ENCODE assay signal across 33 cellular contexts in genomic region chrY:20813459-20813858, GRCh38. TPM values are rescaled to one million over a fixed set of nuclear protein-coding genes. Genes with fewer than 3 reads are reported as not detected.
DNase-seq lines count a peak whose midpoint lies in the region; ATAC-seq lines count a peak whose summit lies in the region.
"Had no signal": no experiment of that assay in that cellular context is flagged by ENCODE, and none has a peak within 500 bp of the region (broad histone marks: within the 10 kb centered on the region; RNA-seq: fewer than 3 reads in every experiment).

No MANE protein-coding gene starts in this region.

- no peak overlapping the region for H3K4me3 Mint-ChIP-seq in activated CD4-positive, alpha-beta T cell treated with anti-CD3 and anti-CD28 coated beads, Interleukin-2, amount 10 ng/mL, durations not matched to agents 7 days and 5 days
- no peak overlapping the region for H3K4me3 Mint-ChIP-seq in activated CD8-positive, alpha-beta T cell treated with anti-CD3 and anti-CD28 coated beads, Interleukin-2, amount 10 ng/mL, durations not matched to agents 7 days and 5 days
- H3K4me3 Mint-ChIP-seq in stimulated activated effector memory CD8-positive, alpha-beta T cell treated with anti-CD3 and anti-CD28 coated beads, Interleukin-12 subunit alpha, Interleukin-12 subunit beta, amount 100 ng/mL, for 72 hours: no peak overlapping the region
- H3K4me3 Mint-ChIP-seq: H9, mesothelial cell of epicardium, naive B cell had no signal

- peaks cover 31% of the 10 kb centered on the region for H3K4me1 Mint-ChIP-seq in activated CD4-positive, alpha-beta T cell treated with anti-CD3 and anti-CD28 coated beads, Interleukin-2, amount 10 ng/mL, durations not matched to agents 7 days and 5 days
- H3K4me1 Mint-ChIP-seq in activated CD8-positive, alpha-beta T cell treated with anti-CD3 and anti-CD28 coated beads, Interleukin-2, amount 10 ng/mL, durations not matched to agents 7 days and 5 days (ENCODE audit: low read depth): peaks cover 37% of the 10 kb centered on the region
- H3K4me1 Mint-ChIP-seq in stimulated activated effector memory CD8-positive, alpha-beta T cell treated with anti-CD3 and anti-CD28 coated beads, Interleukin-12 subunit alpha, Interleukin-12 subunit beta, amount 100 ng/mL, for 72 hours: peaks cover 11% of the 10 kb centered on the region
- H3K4me1 Mint-ChIP-seq: H9, mesothelial cell of epicardium had no signal

- peak; percentile 80 for ATAC-seq in HG02610 (IDR thresholded peaks at IDR 0.05; ENCODE audit: unreplicated experiment)
- ATAC-seq in activated CD8-positive, alpha-beta T cell treated with anti-CD3 and anti-CD28 coated beads, Interleukin-2, amount 10 ng/mL, durations not matched to agents 7 days and 5 days: peak; percentile 76
- peak; percentile 80 for ATAC-seq in stimulated activated effector memory CD8-positive, alpha-beta T cell treated with anti-CD3 and anti-CD28 coated beads, Interleukin-12 subunit alpha, Interleukin-12 subunit beta, amount 100 ng/mL, for 72 hours
- ATAC-seq: A549, gastrocnemius medialis, GM12878, HepG2, Panc1, SK-N-SH treated with all-trans-retinoic acid at 6 μM for 48 hours had no signal

- H3K9me3 Mint-ChIP-seq in activated CD4-positive, alpha-beta T cell treated with anti-CD3 and anti-CD28 coated beads, Interleukin-2, amount 10 ng/mL, durations not matched to agents 7 days and 5 days: peaks cover 5% of the 10 kb centered on the region
- no peaks in the 10 kb centered on the region for H3K9me3 Mint-ChIP-seq in activated CD8-positive, alpha-beta T cell treated with anti-CD3 and anti-CD28 coated beads, Interleukin-2, amount 10 ng/mL, durations not matched to agents 7 days and 5 days (ENCODE audit: insufficient read depth)
- H3K9me3 Mint-ChIP-seq in stimulated activated effector memory CD8-positive, alpha-beta T cell treated with anti-CD3 and anti-CD28 coated beads, Interleukin-12 subunit alpha, Interleukin-12 subunit beta, amount 100 ng/mL, for 72 hours: no peaks in the 10 kb centered on the region
- H3K9me3 Mint-ChIP-seq: H9, mesothelial cell of epicardium had no signal

- POLR2A ChIA-PET in activated CD4-positive, alpha-beta T cell treated with anti-CD3 and anti-CD28 coated beads, Interleukin-2, amount 10 ng/mL, durations not matched to agents 7 days and 5 days (lab: Charles Lee): no interaction called here
- POLR2A ChIA-PET in activated CD8-positive, alpha-beta T cell treated with anti-CD3 and anti-CD28 coated beads, Interleukin-2, amount 10 ng/mL, durations not matched to agents 7 days and 5 days (lab: Charles Lee): no interaction called here

- CTCF ChIA-PET in activated CD4-positive, alpha-beta T cell treated with anti-CD3 and anti-CD28 coated beads, Interleukin-2, amount 10 ng/mL, durations not matched to agents 7 days and 5 days (lab: Charles Lee): no interaction called here
- CTCF ChIA-PET in activated CD8-positive, alpha-beta T cell treated with anti-CD3 and anti-CD28 coated beads, Interleukin-2, amount 10 ng/mL, durations not matched to agents 7 days and 5 days (lab: Charles Lee): no interaction called here

- H3K27ac Mint-ChIP-seq in activated CD4-positive, alpha-beta T cell treated with anti-CD3 and anti-CD28 coated beads, Interleukin-2, amount 10 ng/mL, durations not matched to agents 7 days and 5 days: peak overlapping the region; percentile 85
- peak overlapping the region; percentile 88 for H3K27ac Mint-ChIP-seq in activated CD8-positive, alpha-beta T cell treated with anti-CD3 and anti-CD28 coated beads, Interleukin-2, amount 10 ng/mL, durations not matched to agents 7 days and 5 days
- H3K27ac Mint-ChIP-seq in stimulated activated effector memory CD8-positive, alpha-beta T cell treated with anti-CD3 and anti-CD28 coated beads, Interleukin-12 subunit alpha, Interleukin-12 subunit beta, amount 100 ng/mL, for 72 hours: no peak overlapping the region
- H3K27ac Mint-ChIP-seq: H9, mesothelial cell of epicardium had no signal

- DNase-seq in activated CD4-positive, alpha-beta T cell treated with anti-CD3 and anti-CD28 coated beads, Interleukin-2, amount 10 ng/mL, durations not matched to agents 7 days and 5 days: peak; percentile 31
- no peak for DNase-seq in activated CD4-positive, alpha-beta T cell treated with anti-CD3 and anti-CD28 coated beads, Interleukin-2, amount 50 U/mL, for 48 hours
- peak; percentile 45 for DNase-seq in activated CD8-positive, alpha-beta T cell treated with anti-CD3 and anti-CD28 coated beads, Interleukin-2, amount 10 ng/mL, durations not matched to agents 7 days and 5 days
- DNase-seq in stimulated activated effector memory CD8-positive, alpha-beta T cell treated with anti-CD3 and anti-CD28 coated beads, Interleukin-12 subunit alpha, Interleukin-12 subunit beta, amount 100 ng/mL, for 72 hours (ENCODE audit: low spot score in 2 of 2): peak in 1 of 2 donors; percentile 56
- DNase-seq in DMS 273 treated with DMSO at 0.1 percent for 48 hours (lab: John Stamatoyannopoulos, UW) (no peak), SKM-1 (lab: John Stamatoyannopoulos, UW; ENCODE audit: unreplicated experiment) (no peak), HUDEP-2 (lab: John Stamatoyannopoulos, UW; ENCODE audit: unreplicated experiment in 76 of 76) (no peak)
- DNase-seq: activated gamma-delta T cell treated with Interleukin-2 at 50 U/mL for 16 hours, anterior cingulate cortex, BE2C, gastrocnemius medialis, H9, Kasumi-1, naive B cell, NCI-H1436, NCI-H2081 treated with DMSO at 0.1 percent for 48 hours, NCI-H226, NCI-H69, Right ventricle myocardium superior, stomach, tibial artery had no signal

- peaks cover 12% of the 10 kb centered on the region for H3K36me3 Mint-ChIP-seq in activated CD4-positive, alpha-beta T cell treated with anti-CD3 and anti-CD28 coated beads, Interleukin-2, amount 10 ng/mL, durations not matched to agents 7 days and 5 days (ENCODE audit: low read depth)
- peaks cover 14% of the 10 kb centered on the region for H3K36me3 Mint-ChIP-seq in activated CD8-positive, alpha-beta T cell treated with anti-CD3 and anti-CD28 coated beads, Interleukin-2, amount 10 ng/mL, durations not matched to agents 7 days and 5 days (ENCODE audit: low read depth)
- H3K36me3 Mint-ChIP-seq in stimulated activated effector memory CD8-positive, alpha-beta T cell treated with anti-CD3 and anti-CD28 coated beads, Interleukin-12 subunit alpha, Interleukin-12 subunit beta, amount 100 ng/mL, for 72 hours: no peaks in the 10 kb centered on the region
- H3K36me3 Mint-ChIP-seq: mesothelial cell of epicardium, naive B cell had no signal

- no peaks in the 10 kb centered on the region for H3K27me3 Mint-ChIP-seq in activated CD4-positive, alpha-beta T cell treated with anti-CD3 and anti-CD28 coated beads, Interleukin-2, amount 10 ng/mL, durations not matched to agents 7 days and 5 days
- no peaks in the 10 kb centered on the region for H3K27me3 Mint-ChIP-seq in activated CD8-positive, alpha-beta T cell treated with anti-CD3 and anti-CD28 coated beads, Interleukin-2, amount 10 ng/mL, durations not matched to agents 7 days and 5 days (ENCODE audit: low read depth)
- H3K27me3 Mint-ChIP-seq: naive B cell had no signal

RNA-seq across cellular contexts. Expression of gene RPS4Y2, which starts 57.6 kb away (rescaled TPM):
- under 1 TPM in 1 of 2 experiments, not detected in 1; 0.35 TPM for total RNA-seq in activated CD4-positive, alpha-beta T cell treated with anti-CD3 and anti-CD28 coated beads, Interleukin-2, amount 10 ng/mL, durations not matched to agents 7 days and 5 days
- total RNA-seq in activated CD8-positive, alpha-beta T cell treated with anti-CD3 and anti-CD28 coated beads, Interleukin-2, amount 10 ng/mL, durations not matched to agents 7 days and 5 days: under 1 TPM; 0.37 to 0.42 TPM
- total RNA-seq: bronchial epithelial cell, fibroblast of lung, gastrocnemius medialis, GM12878, H9, HepG2, kidney epithelial cell, lower leg skin, mesothelial cell of epicardium, Right ventricle myocardium superior, stomach, vagina had no signal

Comparison
In these comparisons a context has a peak if more than half of its experiments do, and no peak if none do; other contexts are left out.
1. DNase-seq: peak in activated CD4-positive, alpha-beta T cell treated with anti-CD3 and anti-CD28 coated beads, Interleukin-2, amount 10 ng/mL, durations not matched to agents 7 days and 5 days (single experiment) and activated CD8-positive, alpha-beta T cell treated with anti-CD3 and anti-CD28 coated beads, Interleukin-2, amount 10 ng/mL, durations not matched to agents 7 days and 5 days (single experiment); none in activated CD4-positive, alpha-beta T cell treated with anti-CD3 and anti-CD28 coated beads, Interleukin-2, amount 50 U/mL, for 48 hours (0 of 2), DMS 273 treated with DMSO at 0.1 percent for 48 hours (single experiment), SKM-1 (single experiment) and HUDEP-2 (0 of 76).
2. Peak in every context shown above with its lines, with median percentiles within 50 percentile points of each other: ATAC-seq.